Comparison of ENCODE assay signal across 12 cellular contexts in the genomic region with DNA sequence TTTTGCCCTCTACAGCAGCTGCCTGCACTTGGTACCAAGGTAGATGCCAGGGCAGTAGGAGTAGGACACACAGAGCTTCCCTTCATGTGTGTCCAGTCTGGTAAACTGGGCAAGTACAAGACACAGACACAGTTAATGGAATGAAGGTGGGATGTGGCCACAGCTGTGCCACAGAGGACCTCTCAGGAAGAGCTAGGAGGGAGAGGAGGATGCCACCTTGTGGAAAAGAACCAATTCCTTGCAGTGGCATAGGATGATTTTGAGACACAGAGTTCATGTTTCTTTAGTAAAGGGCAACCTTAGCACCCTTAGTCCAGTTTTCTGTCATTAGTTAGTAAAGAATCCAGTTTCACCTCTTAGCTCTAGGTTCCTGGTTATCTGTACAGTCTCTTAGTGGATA. TPM values are rescaled to one million over a fixed set of nuclear protein-coding genes. Genes with fewer than 3 reads are reported as not detected.
DNase-seq lines count a peak whose midpoint lies in the region; ATAC-seq and TF ChIP-seq lines count a peak whose summit lies in the region.
"Had no signal": no experiment of that assay in that cellular context is flagged by ENCODE, and none has a peak within 500 bp of the region (broad histone marks: within the 10 kb centered on the region; RNA-seq: fewer than 3 reads in every experiment).

No MANE protein-coding gene starts in this region.

- in situ Hi-C loops in GM13976 (cut with MboI; ENCODE audit: low sequenced_read_pairs, unreplicated experiment), result no loop called here

- peak; percentile 48 for TF ChIP-seq CTCF in BE2C (IDR thresholded peaks at IDR 0.05; ENCODE audit: low read depth, low read length)
- peak; percentile 27 for TF ChIP-seq CTCF in GM13976 (IDR thresholded peaks at IDR 0.05; ENCODE audit: borderline replicate concordance, control extremely low read depth, extremely low read depth, insufficient read depth, missing control alignments)
- peak; percentile 11 for TF ChIP-seq CTCF in SK-N-SH (IDR thresholded peaks at IDR 0.05)

- TF ChIP-seq EP300 in SK-N-SH (IDR thresholded peaks at IDR 0.05; ENCODE audit: borderline replicate concordance in 1 of 2, low read depth in 1 of 2, low read length in 1 of 2), result no peak

- no peaks in the 10 kb centered on the region for H3K9me2 ChIP-seq in SK-N-SH

- no peaks in the 10 kb centered on the region for H3K9me3 ChIP-seq in BE2C
- H3K9me3 ChIP-seq in SK-N-SH, result no peaks in the 10 kb centered on the region
- H3K9me3 ChIP-seq: prostate gland had no signal

- H3K36me3 ChIP-seq in BE2C (peaks cover 23% of the 10 kb centered on the region), SK-N-SH (replicated peaks in 1 of 2; ENCODE audit: control insufficient read depth in 1 of 2, insufficient read depth in 2 of 2, low read length in 1 of 2) (peaks cover 19 to 65% of the 10 kb centered on the region in 2 experiments)

- H3K27me3 ChIP-seq in BE2C (no peaks in the 10 kb centered on the region), SK-N-SH (ENCODE audit: insufficient read depth) (no peaks in the 10 kb centered on the region)

- CTCF ChIA-PET in SK-N-SH (lab: Yijun Ruan, JAX), result interaction anchor here (0.6 to 7.9 kb wide), 53 partner anchors 10 to 214 kb away, joined by 3 to 204 read pairs (median 4); a partner anchor contains a TSS

- H3K9ac ChIP-seq in SK-N-SH, result no peak overlapping the region

- no peaks in the 10 kb centered on the region; the same call in 1 of the 2 replicates for H3K79me2 ChIP-seq in SK-N-SH (ENCODE audit: insufficient read depth)

- H3K4me2 ChIP-seq in SK-N-SH, result no peak overlapping the region

- DNase-seq in BE2C, result no peak
- no peak for DNase-seq in GM13976 (ENCODE audit: low spot score)
- DNase-seq in SK-N-SH, result no peak
- DNase-seq in glomerular visceral epithelial cell (ENCODE audit: extremely low spot score), result peak; percentile 31
- DNase-seq in hepatic stellate cell (ENCODE audit: low spot score), result no peak
- no peak for DNase-seq in GM19240 (ENCODE audit: insufficient read length, low spot score)
- no peak for DNase-seq in mucosa of gallbladder (ENCODE audit: low spot score)
- DNase-seq: NCI-H187 treated with DMSO at 0.1 percent for 48 hours had no signal

- no peak overlapping the region for H2AFZ ChIP-seq in SK-N-SH (ENCODE audit: low read depth)

- no peak overlapping the region for H3K27ac ChIP-seq in SK-N-SH (ENCODE audit: low read depth in 2 of 2, low read length in 1 of 2)
- H3K27ac ChIP-seq: coronary artery, prostate gland had no signal

- ATAC-seq in GM18517 (IDR thresholded peaks at IDR 0.05; ENCODE audit: unreplicated experiment), result no peak

- H3F3A ChIP-seq in SK-N-SH (replicated peaks; ENCODE audit: insufficient read depth), result peaks cover 5% of the 10 kb centered on the region

- peaks cover 14% of the 10 kb centered on the region for H4K20me1 ChIP-seq in SK-N-SH (ENCODE audit: insufficient read depth)

- no peak overlapping the region for H3K4me3 ChIP-seq in BE2C (ENCODE audit: low read depth, low read length)
- H3K4me3 ChIP-seq in SK-N-SH (ENCODE audit: low read depth in 2 of 2, low read length in 1 of 2), result no peak overlapping the region
- H3K4me3 ChIP-seq: coronary artery, lung, prostate gland had no signal

- POLR2A ChIA-PET in SK-N-SH (lab: Yijun Ruan, JAX), result interaction anchor here (1.0 to 1.2 kb wide), 3 partner anchors 10 to 163 kb away, joined by 4 to 6 read pairs (median 4); a partner anchor contains a TSS

- H3K4me1 ChIP-seq in BE2C (no peaks in the 10 kb centered on the region), SK-N-SH (ENCODE audit: control insufficient read depth in 1 of 2, insufficient read depth in 2 of 2, low read depth in 1 of 2, low read length in 1 of 2) (no peaks in the 10 kb centered on the region)
- H3K4me1 ChIP-seq: prostate gland had no signal

- peak; percentile 49 for TF ChIP-seq RAD21 in SK-N-SH (IDR thresholded peaks at IDR 0.05; ENCODE audit: low read length)

TF ChIP-seq in SK-N-SH, 30 proteins besides CTCF, POLR2A, EP300 and RAD21:
- TF ChIP-seq GABPA (IDR thresholded peaks at IDR 0.05; ENCODE audit: low read depth) (no peak), MEF2A (IDR thresholded peaks at IDR 0.05; ENCODE audit: borderline replicate concordance, low read depth) (no peak), RFX5 (IDR thresholded peaks at IDR 0.05; ENCODE audit: low read length) (no peak), SMC3 (IDR thresholded peaks at IDR 0.05; ENCODE audit: low read depth, low read length) (peak; percentile 31; the same call in 1 of the 2 replicates)
- TF ChIP-seq, protein P1, sequence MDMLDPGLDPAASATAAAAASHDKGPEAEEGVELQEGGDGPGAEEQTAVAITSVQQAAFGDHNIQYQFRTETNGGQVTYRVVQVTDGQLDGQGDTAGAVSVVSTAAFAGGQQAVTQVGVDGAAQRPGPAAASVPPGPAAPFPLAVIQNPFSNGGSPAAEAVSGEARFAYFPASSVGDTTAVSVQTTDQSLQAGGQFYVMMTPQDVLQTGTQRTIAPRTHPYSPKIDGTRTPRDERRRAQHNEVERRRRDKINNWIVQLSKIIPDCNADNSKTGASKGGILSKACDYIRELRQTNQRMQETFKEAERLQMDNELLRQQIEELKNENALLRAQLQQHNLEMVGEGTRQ (IDR thresholded peaks at IDR 0.05; ENCODE audit: borderline replicate concordance, low read depth, low read length), result no peak

RNA-seq across cellular contexts. Expression of a gene that starts 36.3 kb away (rescaled TPM):
- 54.8 TPM for polyA plus RNA-seq in BE2C (2012; ENCODE audit: insufficient read depth, insufficient read length, low read depth)
- polyA plus RNA-seq in SK-N-SH (2012; rRNA removed), result 39.5 and 42.6 TPM in 2 replicates
- 36.7 and 40.6 TPM in 2 replicates for polyA plus RNA-seq in SK-N-SH (2012; cell fraction: cytosol; rRNA removed)
- polyA plus RNA-seq in SK-N-SH (2012; cell fraction: nucleus; rRNA removed), result 33.3 and 35.7 TPM in 2 replicates
- 37.1 TPM for total RNA-seq in mucosa of gallbladder
